ENCODE assay signal across 26 cellular contexts in the genomic region with DNA sequence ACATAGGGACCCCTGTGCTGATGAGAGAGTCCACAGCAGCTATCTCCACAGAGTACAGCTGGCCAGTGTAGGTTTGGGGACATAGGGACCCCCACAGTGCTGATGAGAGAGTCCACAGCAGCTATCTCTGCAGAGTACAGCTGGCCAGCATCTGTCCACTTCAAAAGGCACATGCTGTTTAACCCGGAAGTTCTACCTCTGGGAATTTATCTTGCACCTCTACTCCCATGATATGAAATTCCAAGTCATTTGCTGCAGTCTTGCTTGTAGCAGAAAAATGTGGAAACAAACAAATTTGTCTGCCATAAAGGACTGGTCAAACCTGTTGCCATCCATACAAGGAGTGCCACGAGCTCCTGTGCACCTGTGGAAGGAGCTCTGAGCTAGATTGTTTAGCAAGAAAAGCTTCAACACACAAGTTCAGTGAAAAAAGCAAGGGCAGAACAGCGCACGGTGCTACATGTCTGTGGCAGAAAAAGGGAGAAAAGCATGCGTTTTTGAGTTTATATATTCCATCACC. TPM values are rescaled to one million over a fixed set of nuclear protein-coding genes. Genes with fewer than 3 reads are reported as not detected.
A peak's percentile ranks its signal among the peaks of the same experiment; 100 is the strongest.
DNase-seq lines count a peak whose midpoint lies in the region; ATAC-seq, FAIRE-seq and TF ChIP-seq lines count a peak whose summit lies in the region.
"Had no signal": no experiment of that assay in that cellular context is flagged by ENCODE, and none has a peak within 500 bp of the region (broad histone marks: within the 10 kb centered on the region; RNA-seq: fewer than 3 reads in every experiment).

No MANE protein-coding gene starts in this region.

- no peaks in the 10 kb centered on the region for H3F3A ChIP-seq in OCI-LY1 (ENCODE audit: insufficient read depth, low read length)

- CTCF ChIA-PET in A549 (lab: Yijun Ruan, JAX), result interaction anchor here (1.2 to 2.8 kb wide), 3 partner anchors 12 to 85 kb away, joined by 3 to 22 read pairs (median 4); no protein-coding TSS in a partner anchor

- POLR2A ChIA-PET in A549 (lab: Yijun Ruan, JAX), result no interaction called here

- no peak overlapping the region for H2AFZ ChIP-seq in OCI-LY1 (ENCODE audit: low read length)
- H2AFZ ChIP-seq: parathyroid adenoma had no signal

- H3K4me1 ChIP-seq in A549, result no peaks in the 10 kb centered on the region
- H3K4me1 ChIP-seq in OCI-LY1 (ENCODE audit: insufficient read depth, low read length, severe bottlenecking), result peaks cover 60% of the 10 kb centered on the region
- peaks cover 6 to 25% of the 10 kb centered on the region in 2 donors for H3K4me1 ChIP-seq in left lung
- peaks cover 0 to 37% (median 26%) of the 10 kb centered on the region in 4 donors for H3K4me1 ChIP-seq in sigmoid colon
- peaks cover 7 to 43% (median 20%) of the 10 kb centered on the region in 3 donors for H3K4me1 ChIP-seq in gastroesophageal sphincter

- no peaks in the 10 kb centered on the region for H4K20me1 ChIP-seq in OCI-LY1 (ENCODE audit: insufficient read depth, low read length)

- no peak for FAIRE-seq in A549 (lab: Jason Lieb, UNC)
- FAIRE-seq: endothelial cell of umbilical vein, GM19239, HTR-8/SVneo, keratinocyte had no signal

- DNase-seq in A549 (ENCODE audit: low read depth in 1 of 2, low spot score in 1 of 2) (no peak), left lung (no peak), sigmoid colon (no peak), cerebellar cortex (ENCODE audit: low spot score) (no peak), iPS-NIHi7 (ENCODE audit: extremely low spot score) (no peak)
- DNase-seq in activated CD8-positive, alpha-beta memory T cell treated with anti-CD3 and anti-CD28 coated beads, Interleukin-2, amount 50 U/mL, for 4 hours, result no peak
- DNase-seq: activated CD4-positive, alpha-beta T cell treated with anti-CD3 and anti-CD28 coated beads, Interleukin-2, amount 10 ng/mL, durations not matched to agents 24 days and 14 days; activated naive CD4-positive, alpha-beta T cell; activated T-cell treated with anti-CD3 and anti-CD28 coated beads, Interleukin-2, amount 50 U/mL, for 48 hours; COR-L47; DND-41; KG1; MM.1S; NCI-H2081; NCI-H226; stimulated activated CD4-positive, alpha-beta T cell treated with anti-CD3 and anti-CD28 coated beads, Interleukin-4, amount 100 ng/mL, for 4 hours; stimulated activated naive B cell treated with anti-CD40 and anti-IgM and Interleukin-4, amounts not matched to agents 10 μg/mL and 1 μg/mL and 100 μg/mL, for 72 hours had no signal

- H3K4me3 ChIP-seq in A549, result no peak overlapping the region
- H3K4me3 ChIP-seq in OCI-LY1 (ENCODE audit: low read depth, low read length, poor library complexity, severe bottlenecking), result no peak overlapping the region
- no peak overlapping the region for H3K4me3 ChIP-seq in left lung
- no peak overlapping the region for H3K4me3 ChIP-seq in sigmoid colon
- H3K4me3 ChIP-seq in gastroesophageal sphincter, result no peak overlapping the region
- H3K4me3 ChIP-seq: lung, thoracic aorta had no signal

- H3K9me3 ChIP-seq in A549 (peaks cover 4% of the 10 kb centered on the region; the same call in 1 of the 3 replicates), OCI-LY1 (ENCODE audit: low read length) (no peaks in the 10 kb centered on the region), left lung (no peaks in the 10 kb centered on the region), sigmoid colon (no peaks in the 10 kb centered on the region), gastroesophageal sphincter (no peaks in the 10 kb centered on the region)
- H3K9me3 ChIP-seq: thoracic aorta had no signal

- H3K36me3 ChIP-seq in OCI-LY1 (ENCODE audit: insufficient read depth, low read length) (no peaks in the 10 kb centered on the region), left lung (no peaks in the 10 kb centered on the region), sigmoid colon (no peaks in the 10 kb centered on the region), gastroesophageal sphincter (no peaks in the 10 kb centered on the region)
- H3K36me3 ChIP-seq: thoracic aorta had no signal

- TF ChIP-seq EP300 in A549 (IDR thresholded peaks at IDR 0.05) (no peak), sigmoid colon (IDR thresholded peaks at IDR 0.05) (no peak), gastroesophageal sphincter (IDR thresholded peaks at IDR 0.05) (no peak)

- TF ChIP-seq RAD21 in A549 (conservative IDR thresholded peaks at IDR 0.05 in 1 of 2, IDR thresholded peaks at IDR 0.05 in 1 of 2), result no peak

- H3K4me2 ChIP-seq in A549, result no peak overlapping the region
- H3K4me2 ChIP-seq in OCI-LY1 (ENCODE audit: low read length), result no peak overlapping the region

- TF ChIP-seq CTCF in A549 (IDR thresholded peaks at IDR 0.05) (no peak), OCI-LY1 (IDR thresholded peaks at IDR 0.05; ENCODE audit: low read length) (no peak), left lung (IDR thresholded peaks at IDR 0.05) (no peak), sigmoid colon (IDR thresholded peaks at IDR 0.05) (no peak), gastroesophageal sphincter (IDR thresholded peaks at IDR 0.05) (no peak)

- H3K27me3 ChIP-seq in OCI-LY1 (ENCODE audit: insufficient read depth, low read length), result no peaks in the 10 kb centered on the region
- no peaks in the 10 kb centered on the region for H3K27me3 ChIP-seq in left lung
- H3K27me3 ChIP-seq in sigmoid colon, result no peaks in the 10 kb centered on the region
- no peaks in the 10 kb centered on the region for H3K27me3 ChIP-seq in gastroesophageal sphincter

- intact Hi-C loops in left lung (cut with DNase I) (no loop called here), sigmoid colon (cut with DNase I) (no loop called here)

- no peaks in the 10 kb centered on the region for H3K79me2 ChIP-seq in OCI-LY1 (ENCODE audit: insufficient read depth, low read length)
- H3K79me2 ChIP-seq: parathyroid adenoma had no signal

- 52% methylated on average over 5 of the region's 5 CpGs for WGBS in A549 (ENCODE audit: missing lambda C conversion rate)
- 21 to 71% methylated on average over 5 of the region's 5 CpGs for WGBS in sigmoid colon, 2 donors
- 80 to 95% methylated on average over 4 of the region's 5 CpGs for WGBS in gastroesophageal sphincter (ENCODE audit: low coverage in 1 of 2), 2 donors

- no peak overlapping the region for H3K9ac ChIP-seq in OCI-LY1 (ENCODE audit: low read length)
- H3K9ac ChIP-seq: parathyroid adenoma had no signal

- TF ChIP-seq POLR2A in A549 (IDR thresholded peaks at IDR 0.05; ENCODE audit: low read length) (no peak), sigmoid colon (IDR thresholded peaks at IDR 0.05) (no peak), gastroesophageal sphincter (IDR thresholded peaks at IDR 0.05) (no peak)

- peak; percentile 27 to 41; a peak in 1 of 6 replicates for ATAC-seq in A549
- peak; percentile 5 for ATAC-seq in left lung
- ATAC-seq in gastroesophageal sphincter, result no peak
- ATAC-seq: stimulated activated naive B cell treated with anti-CD40 and anti-IgM and Interleukin-4, amounts not matched to agents 10 μg/mL and 1 μg/mL and 100 μg/mL, for 72 hours had no signal

- no peaks in the 10 kb centered on the region for H3K9me2 ChIP-seq in OCI-LY1 (ENCODE audit: low read depth, low read length)

- H3K27ac ChIP-seq in A549, result no peak overlapping the region
- H3K27ac ChIP-seq in OCI-LY1 (ENCODE audit: low read depth, low read length, poor library complexity, severe bottlenecking), result peak overlapping the region; percentile 92
- no peak overlapping the region for H3K27ac ChIP-seq in left lung
- H3K27ac ChIP-seq in sigmoid colon, result peak overlapping the region in 3 of 4 donors; percentile 62 to 83 (median 73)
- peak overlapping the region in 2 of 4 donors; percentile 77 to 86 for H3K27ac ChIP-seq in gastroesophageal sphincter
- H3K27ac ChIP-seq: parathyroid adenoma had no signal

TF ChIP-seq in A549, 52 proteins besides CTCF, POLR2A, EP300 and RAD21 (continues in another document):
- TF ChIP-seq BHLHE40 (IDR thresholded peaks at IDR 0.05; ENCODE audit: low read depth, low read length), result no peak
- no peak for TF ChIP-seq RFX5 (IDR thresholded peaks at IDR 0.05)
- no peak for TF ChIP-seq CBX2 (IDR thresholded peaks at IDR 0.05; ENCODE audit: borderline replicate concordance, low read depth)
- TF ChIP-seq KDM5A (IDR thresholded peaks at IDR 0.05), result no peak
- TF ChIP-seq ZC3H11A (IDR thresholded peaks at IDR 0.05), result no peak
- TF ChIP-seq, protein P1, sequence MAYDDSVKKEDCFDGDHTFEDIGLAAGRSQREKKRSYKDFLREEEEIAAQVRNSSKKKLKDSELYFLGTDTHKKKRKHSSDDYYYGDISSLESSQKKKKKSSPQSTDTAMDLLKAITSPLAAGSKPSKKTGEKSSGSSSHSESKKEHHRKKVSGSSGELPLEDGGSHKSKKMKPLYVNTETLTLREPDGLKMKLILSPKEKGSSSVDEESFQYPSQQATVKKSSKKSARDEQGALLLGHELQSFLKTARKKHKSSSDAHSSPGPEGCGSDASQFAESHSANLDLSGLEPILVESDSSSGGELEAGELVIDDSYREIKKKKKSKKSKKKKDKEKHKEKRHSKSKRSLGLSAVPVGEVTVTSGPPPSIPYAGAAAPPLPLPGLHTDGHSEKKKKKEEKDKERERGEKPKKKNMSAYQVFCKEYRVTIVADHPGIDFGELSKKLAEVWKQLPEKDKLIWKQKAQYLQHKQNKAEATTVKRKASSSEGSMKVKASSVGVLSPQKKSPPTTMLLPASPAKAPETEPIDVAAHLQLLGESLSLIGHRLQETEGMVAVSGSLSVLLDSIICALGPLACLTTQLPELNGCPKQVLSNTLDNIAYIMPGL (CRISPR knock-in tag; IDR thresholded peaks at IDR 0.05; ENCODE audit: borderline replicate concordance), result no peak
- no peak for TF ChIP-seq NR3C1 (IDR thresholded peaks at IDR 0.05)
- TF ChIP-seq GATA3 (IDR thresholded peaks at IDR 0.05; ENCODE audit: borderline replicate concordance), result no peak
- TF ChIP-seq, protein P2, sequence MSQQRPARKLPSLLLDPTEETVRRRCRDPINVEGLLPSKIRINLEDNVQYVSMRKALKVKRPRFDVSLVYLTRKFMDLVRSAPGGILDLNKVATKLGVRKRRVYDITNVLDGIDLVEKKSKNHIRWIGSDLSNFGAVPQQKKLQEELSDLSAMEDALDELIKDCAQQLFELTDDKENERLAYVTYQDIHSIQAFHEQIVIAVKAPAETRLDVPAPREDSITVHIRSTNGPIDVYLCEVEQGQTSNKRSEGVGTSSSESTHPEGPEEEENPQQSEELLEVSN (IDR thresholded peaks at IDR 0.05; ENCODE audit: borderline replicate concordance, low read depth), result no peak
- TF ChIP-seq TP53 (CRISPR knock-in tag; IDR thresholded peaks at IDR 0.05), result no peak

RNA-seq across cellular contexts. Expression of a gene that starts 33.1 kb away (rescaled TPM):
- polyA plus RNA-seq in A549 (2011; rRNA removed), result 78.3 and 93.0 TPM in 2 replicates
- 31.6 and 34.0 TPM in 2 replicates for polyA plus RNA-seq in A549 (2012; cell fraction: cytosol; rRNA removed)
- 22.1 and 32.2 TPM in 2 replicates for polyA plus RNA-seq in A549 (2012; cell fraction: nucleus; rRNA removed)
- 69.1 to 75.6 TPM (median 74.7 TPM) in 3 replicates for polyA plus RNA-seq in A549 (2017; fragmentation: RNase III; extraction: RNeasy Plus Mini Kit Qiagen cat#74134 plus additional on column Dnase treatment)
- polyA minus RNA-seq in A549 (2011; rRNA and poly(A)+ RNA removed), result 41.9 and 43.6 TPM in 2 replicates
- total RNA-seq in left lung, result 100 to 1,000 TPM; 123 to 160 TPM
- total RNA-seq in sigmoid colon, result 100 to 1,000 TPM; 112 to 185 (median 136) TPM
- polyA plus RNA-seq in sigmoid colon, result 10 to 100 TPM; 42.0 to 73.8 (median 63.3) TPM
- total RNA-seq in gastroesophageal sphincter, result 100 to 1,000 TPM; 164 to 225 (median 179) TPM

Comparison
In these comparisons a context has a peak if more than half of its experiments do, and no peak if none do; other contexts are left out.
1. H3K27ac ChIP-seq: peak in OCI-LY1 (single experiment) and sigmoid colon (3 of 4); none in A549 (0 of 2) and left lung (0 of 2).